Comparison of ENCODE assay signal across 8 cellular contexts in genomic region chr3:43286115-43286885, GRCh38. TPM values are rescaled to one million over a fixed set of nuclear protein-coding genes. Genes with fewer than 3 reads are reported as not detected.
DNase-seq lines count a peak whose midpoint lies in the region; ATAC-seq and TF ChIP-seq lines count a peak whose summit lies in the region.

A gene with protein sequence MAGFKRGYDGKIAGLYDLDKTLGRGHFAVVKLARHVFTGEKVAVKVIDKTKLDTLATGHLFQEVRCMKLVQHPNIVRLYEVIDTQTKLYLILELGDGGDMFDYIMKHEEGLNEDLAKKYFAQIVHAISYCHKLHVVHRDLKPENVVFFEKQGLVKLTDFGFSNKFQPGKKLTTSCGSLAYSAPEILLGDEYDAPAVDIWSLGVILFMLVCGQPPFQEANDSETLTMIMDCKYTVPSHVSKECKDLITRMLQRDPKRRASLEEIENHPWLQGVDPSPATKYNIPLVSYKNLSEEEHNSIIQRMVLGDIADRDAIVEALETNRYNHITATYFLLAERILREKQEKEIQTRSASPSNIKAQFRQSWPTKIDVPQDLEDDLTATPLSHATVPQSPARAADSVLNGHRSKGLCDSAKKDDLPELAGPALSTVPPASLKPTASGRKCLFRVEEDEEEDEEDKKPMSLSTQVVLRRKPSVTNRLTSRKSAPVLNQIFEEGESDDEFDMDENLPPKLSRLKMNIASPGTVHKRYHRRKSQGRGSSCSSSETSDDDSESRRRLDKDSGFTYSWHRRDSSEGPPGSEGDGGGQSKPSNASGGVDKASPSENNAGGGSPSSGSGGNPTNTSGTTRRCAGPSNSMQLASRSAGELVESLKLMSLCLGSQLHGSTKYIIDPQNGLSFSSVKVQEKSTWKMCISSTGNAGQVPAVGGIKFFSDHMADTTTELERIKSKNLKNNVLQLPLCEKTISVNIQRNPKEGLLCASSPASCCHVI (plus strand): TSS chr3:43286540. CDS start chr3:43303204, 16,664 bp downstream.

- DNase-seq in NOMO-1 (lab: John Stamatoyannopoulos, UW; ENCODE audit: unreplicated experiment in 2 of 2): peak; percentile 69 to 81
- peak; percentile 91 for DNase-seq in activated CD8-positive, alpha-beta memory T cell treated with anti-CD3 and anti-CD28 coated beads, Interleukin-2, amount 10 ng/mL, durations not matched to agents 7 days and 5 days
- DNase-seq in endodermal cell: peak; percentile 95
- DNase-seq in stimulated activated CD8-positive, alpha-beta memory T cell treated with anti-CD3 and anti-CD28 coated beads, Interleukin-15, amount 100 ng/mL, for 4 hours (ENCODE audit: low read depth in 2 of 2): peak; percentile 75 to 85

- peaks cover 19% of the 10 kb centered on the region for H3K36me3 Mint-ChIP-seq in activated CD8-positive, alpha-beta memory T cell treated with anti-CD3 and anti-CD28 coated beads, Interleukin-2, amount 10 ng/mL, durations not matched to agents 7 days and 5 days
- no peaks in the 10 kb centered on the region for H3K36me3 Mint-ChIP-seq in endodermal cell (ENCODE audit: low read depth)

- H3K27ac Mint-ChIP-seq in activated CD8-positive, alpha-beta memory T cell treated with anti-CD3 and anti-CD28 coated beads, Interleukin-2, amount 10 ng/mL, durations not matched to agents 7 days and 5 days: peak within 1 kb of the TSS; percentile 97
- H3K27ac Mint-ChIP-seq in endodermal cell: peak within 1 kb of the TSS; percentile 93

- peak; percentile 23 for TF ChIP-seq CTCF in C4-2B (conservative IDR thresholded peaks at IDR 0.05)
- TF ChIP-seq CTCF in endodermal cell (conservative IDR thresholded peaks at IDR 0.05): peak; percentile 64

- H3K27me3 ChIP-seq in endodermal cell (ENCODE audit: control insufficient read depth, insufficient read depth, low read length, poor library complexity, severe bottlenecking): peaks cover 22% of the 10 kb centered on the region

- peaks cover 35% of the 10 kb centered on the region for H3K4me1 Mint-ChIP-seq in activated CD8-positive, alpha-beta memory T cell treated with anti-CD3 and anti-CD28 coated beads, Interleukin-2, amount 10 ng/mL, durations not matched to agents 7 days and 5 days
- H3K4me1 Mint-ChIP-seq in endodermal cell: peaks cover 18% of the 10 kb centered on the region

- H3K9ac ChIP-seq in endodermal cell (ENCODE audit: extremely low read depth, low read length, poor library complexity, severe bottlenecking): peak within 1 kb of the TSS; percentile 70

- 1% methylated on average over 24 to 99 of the region's 99 CpGs for WGBS in endodermal cell (ENCODE audit: insufficient coverage in 1 of 2, insufficient read length in 1 of 2), 2 experiments
- 0 to 1% methylated on average over 40 to 72 of the region's 99 CpGs for WGBS in mesodermal cell (ENCODE audit: insufficient coverage in 2 of 2), 2 experiments

- peaks cover 8% of the 10 kb centered on the region for H3K4me1 ChIP-seq in endodermal cell (ENCODE audit: control insufficient read depth, insufficient read depth, low read length)
- peaks cover 6% of the 10 kb centered on the region for H3K4me1 ChIP-seq in mesodermal cell (ENCODE audit: control insufficient read depth, insufficient read depth, low read length, poor library complexity, severe bottlenecking)

- H3K4me3 ChIP-seq in endodermal cell (ENCODE audit: low read length) (peak within 1 kb of the TSS; percentile 97), mesodermal cell (ENCODE audit: extremely low read depth, insufficient read depth, low read length, poor library complexity, severe bottlenecking) (peak within 1 kb of the TSS; percentile 65)

- H3K27ac ChIP-seq in C4-2B (peak within 1 kb of the TSS; percentile 74), endodermal cell (ENCODE audit: low read depth, low read length) (peak within 1 kb of the TSS; percentile 84), mesodermal cell (ENCODE audit: low read depth, low read length, severe bottlenecking) (peak within 1 kb of the TSS; percentile 43)

- H3K27me3 Mint-ChIP-seq in activated CD8-positive, alpha-beta memory T cell treated with anti-CD3 and anti-CD28 coated beads, Interleukin-2, amount 10 ng/mL, durations not matched to agents 7 days and 5 days: peaks cover 2% of the 10 kb centered on the region
- H3K27me3 Mint-ChIP-seq in endodermal cell (ENCODE audit: insufficient read depth): peaks cover 11% of the 10 kb centered on the region

- peak within 1 kb of the TSS; percentile 99 for H3K4me3 Mint-ChIP-seq in activated CD8-positive, alpha-beta memory T cell treated with anti-CD3 and anti-CD28 coated beads, Interleukin-2, amount 10 ng/mL, durations not matched to agents 7 days and 5 days
- H3K4me3 Mint-ChIP-seq in endodermal cell: peak within 1 kb of the TSS; percentile 82

- H3K9me3 ChIP-seq in endodermal cell (ENCODE audit: control insufficient read depth, low read length) (no peaks in the 10 kb centered on the region), mesodermal cell (ENCODE audit: control insufficient read depth, low read length) (no peaks in the 10 kb centered on the region)

- H3K36me3 ChIP-seq in endodermal cell (ENCODE audit: control insufficient read depth, insufficient read depth, low read length) (peaks cover 12% of the 10 kb centered on the region), mesodermal cell (ENCODE audit: control insufficient read depth, insufficient read depth, low read length) (peaks cover 14% of the 10 kb centered on the region)

- CTCF ChIA-PET in activated CD8-positive, alpha-beta memory T cell treated with anti-CD3 and anti-CD28 coated beads, Interleukin-2, amount 10 ng/mL, durations not matched to agents 7 days and 5 days (lab: Charles Lee): interaction anchor here (0.7 to 3.3 kb wide), 6 partner anchors 11 to 124 kb away, joined by 3 to 23 read pairs (median 6); no protein-coding TSS in a partner anchor

- ATAC-seq in GM19043 (IDR thresholded peaks at IDR 0.05; ENCODE audit: low read depth, unreplicated experiment) (peak; percentile 76), HG03432 (IDR thresholded peaks at IDR 0.05; ENCODE audit: unreplicated experiment) (peak; percentile 89)
- ATAC-seq in activated CD8-positive, alpha-beta memory T cell treated with anti-CD3 and anti-CD28 coated beads, Interleukin-2, amount 10 ng/mL, durations not matched to agents 7 days and 5 days: peak; percentile 83

- no peaks in the 10 kb centered on the region for H3K9me3 Mint-ChIP-seq in activated CD8-positive, alpha-beta memory T cell treated with anti-CD3 and anti-CD28 coated beads, Interleukin-2, amount 10 ng/mL, durations not matched to agents 7 days and 5 days (ENCODE audit: low read depth)
- H3K9me3 Mint-ChIP-seq in endodermal cell: no peaks in the 10 kb centered on the region

RNA-seq across cellular contexts. Expression of the gene that starts here (rescaled TPM):
- total RNA-seq in activated CD8-positive, alpha-beta memory T cell treated with anti-CD3 and anti-CD28 coated beads, Interleukin-2, amount 10 ng/mL, durations not matched to agents 7 days and 5 days: 10 to 100 TPM; 47.7 to 57.2 TPM
- total RNA-seq in endodermal cell: 10 to 100 TPM; 19.4 TPM
- 13.3 TPM for polyA plus RNA-seq in endodermal cell (2013, experiment 1 of 2)
- 13.5 TPM for polyA plus RNA-seq in endodermal cell (2013, experiment 2 of 2)
- 24.4 TPM for polyA plus RNA-seq in mesodermal cell (2013, experiment 1 of 2)
- 19.1 TPM for polyA plus RNA-seq in mesodermal cell (2013, experiment 2 of 2)

Comparison
In these comparisons a context has a peak if more than half of its experiments do, and no peak if none do; other contexts are left out.
1. Peak in every context shown above with its lines: DNase-seq, ATAC-seq, H3K4me3 ChIP-seq and H3K27ac ChIP-seq.